17 cellular contexts compared by ENCODE assay signal in genomic region chr16:10850478-10850850, GRCh38. TPM values are rescaled to one million over a fixed set of nuclear protein-coding genes. Genes with fewer than 3 reads are reported as not detected.
A peak's percentile ranks its signal among the peaks of the same experiment; 100 is the strongest.
DNase-seq lines count a peak whose midpoint lies in the region; ATAC-seq, FAIRE-seq and TF ChIP-seq lines count a peak whose summit lies in the region.
"Had no signal": no experiment of that assay in that cellular context is flagged by ENCODE, and none has a peak within 500 bp of the region (broad histone marks: within the 10 kb centered on the region; RNA-seq: fewer than 3 reads in every experiment).

No MANE protein-coding gene starts in this region.

- peaks cover 58% of the 10 kb centered on the region for H3K4me1 ChIP-seq in BLaER1
- H3K4me1 ChIP-seq in BLaER1 treated with 17β-estradiol and CSF1 and Interleukin-3, amounts not matched to agents 10 nM and 100 nM = peaks cover 55 to 74% (median 66%) of the 10 kb centered on the region in 10 experiments
- H3K4me1 ChIP-seq in sigmoid colon = no peaks in the 10 kb centered on the region
- H3K4me1 ChIP-seq: A549 had no signal

- peaks cover 11% of the 10 kb centered on the region for H3K4me1 Mint-ChIP-seq in activated CD8-positive, alpha-beta T cell treated with anti-CD3 and anti-CD28 coated beads for 36 hours (ENCODE audit: low read depth)

- 72 to 78% methylated on average over 4 of the region's 4 CpGs for WGBS in sigmoid colon, 2 donors

- CTCF ChIA-PET in activated CD8-positive, alpha-beta T cell treated with anti-CD3 and anti-CD28 coated beads for 36 hours (lab: Charles Lee) = interaction anchor here (0.8 kb wide), 1 partner anchor 39 kb away, joined by 3 read pairs; no protein-coding TSS in a partner anchor

- no peak for TF ChIP-seq CTCF in bronchial epithelial cell (IDR thresholded peaks at IDR 0.05; ENCODE audit: insufficient read depth, low read length, severe bottlenecking)
- no peak for TF ChIP-seq CTCF in sigmoid colon (IDR thresholded peaks at IDR 0.05)
- no peak for TF ChIP-seq CTCF in activated CD8-positive, alpha-beta T cell treated with anti-CD3 and anti-CD28 coated beads for 36 hours (IDR thresholded peaks at IDR 0.05)

- no peak for DNase-seq in bronchial epithelial cell (ENCODE audit: low read depth)
- peak; percentile 7 for DNase-seq in sigmoid colon
- no peak for DNase-seq in glomerular visceral epithelial cell (ENCODE audit: extremely low spot score)
- no peak for DNase-seq in activated CD8-positive, alpha-beta T cell treated with anti-CD3 and anti-CD28 coated beads for 36 hours
- DNase-seq: CD4-positive, CD25-positive, alpha-beta regulatory T cell; DMS53; GF-D8; HCEC 1CT; HFFc6 had no signal

- no peak overlapping the region for H3K4me3 Mint-ChIP-seq in activated CD8-positive, alpha-beta T cell treated with anti-CD3 and anti-CD28 coated beads for 36 hours
- H3K4me3 Mint-ChIP-seq: CD4-positive, CD25-positive, alpha-beta regulatory T cell; HFFc6 had no signal

- no peaks in the 10 kb centered on the region for H4K20me1 ChIP-seq in BLaER1
- no peaks in the 10 kb centered on the region for H4K20me1 ChIP-seq in BLaER1 treated with 17β-estradiol and CSF1 and Interleukin-3, amounts not matched to agents 10 nM and 100 nM

- H3K36me3 Mint-ChIP-seq in activated CD8-positive, alpha-beta T cell treated with anti-CD3 and anti-CD28 coated beads for 36 hours (ENCODE audit: low read depth) = no peaks in the 10 kb centered on the region
- H3K36me3 Mint-ChIP-seq: CD4-positive, CD25-positive, alpha-beta regulatory T cell had no signal

- H3K27me3 Mint-ChIP-seq in activated CD8-positive, alpha-beta T cell treated with anti-CD3 and anti-CD28 coated beads for 36 hours = peaks cover 10% of the 10 kb centered on the region

- H3K27ac ChIP-seq in BLaER1 = no peak overlapping the region
- H3K27ac ChIP-seq in BLaER1 treated with 17β-estradiol and CSF1 and Interleukin-3, amounts not matched to agents 10 nM and 100 nM = no peak overlapping the region
- H3K27ac ChIP-seq in sigmoid colon = no peak overlapping the region
- H3K27ac ChIP-seq: A549 had no signal

- H3K9me3 ChIP-seq in BLaER1 (peaks cover 12% of the 10 kb centered on the region; the same call in 1 of the 2 replicates), sigmoid colon (no peaks in the 10 kb centered on the region)
- peaks cover 0 to 26% (median 0%) of the 10 kb centered on the region in 11 experiments; a peak in 7 of 22 replicates for H3K9me3 ChIP-seq in BLaER1 treated with 17β-estradiol and CSF1 and Interleukin-3, amounts not matched to agents 10 nM and 100 nM (replicated peaks in 1 of 11)
- H3K9me3 ChIP-seq: A549 had no signal

- no peak overlapping the region for H3K4me3 ChIP-seq in BLaER1
- no peak overlapping the region for H3K4me3 ChIP-seq in BLaER1 treated with 17β-estradiol and CSF1 and Interleukin-3, amounts not matched to agents 10 nM and 100 nM
- no peak overlapping the region for H3K4me3 ChIP-seq in bronchial epithelial cell (ENCODE audit: low read depth, low read length)
- no peak overlapping the region for H3K4me3 ChIP-seq in sigmoid colon
- H3K4me3 ChIP-seq: A549 had no signal

- no peak for TF ChIP-seq EP300 in sigmoid colon (IDR thresholded peaks at IDR 0.05)

- H3K27me3 ChIP-seq in BLaER1 (no peaks in the 10 kb centered on the region), bronchial epithelial cell (ENCODE audit: control insufficient read depth, insufficient read depth, low read length) (no peaks in the 10 kb centered on the region), sigmoid colon (peaks cover 0 to 3% (median 0%) of the 10 kb centered on the region in 3 donors)
- H3K27me3 ChIP-seq in BLaER1 treated with 17β-estradiol and CSF1 and Interleukin-3, amounts not matched to agents 10 nM and 100 nM = no peaks in the 10 kb centered on the region

- no peak for ATAC-seq in activated CD8-positive, alpha-beta T cell treated with anti-CD3 and anti-CD28 coated beads for 36 hours
- ATAC-seq: A549 had no signal

- H3K36me3 ChIP-seq in BLaER1 (no peaks in the 10 kb centered on the region), bronchial epithelial cell (ENCODE audit: control insufficient read depth, insufficient read depth, low read length) (no peaks in the 10 kb centered on the region), sigmoid colon (no peaks in the 10 kb centered on the region)
- no peaks in the 10 kb centered on the region for H3K36me3 ChIP-seq in BLaER1 treated with 17β-estradiol and CSF1 and Interleukin-3, amounts not matched to agents 10 nM and 100 nM

- peak; percentile 68 for FAIRE-seq in bronchial epithelial cell (lab: Jason Lieb, UNC)
- FAIRE-seq: A549, GM19239, HTR-8/SVneo had no signal

- no peaks in the 10 kb centered on the region for H3K9me3 Mint-ChIP-seq in activated CD8-positive, alpha-beta T cell treated with anti-CD3 and anti-CD28 coated beads for 36 hours
- H3K9me3 Mint-ChIP-seq: HFFc6 had no signal

- TF ChIP-seq POLR2A in sigmoid colon (IDR thresholded peaks at IDR 0.05) = no peak

- H3K9ac ChIP-seq in BLaER1 = no peak overlapping the region
- no peak overlapping the region for H3K9ac ChIP-seq in BLaER1 treated with 17β-estradiol and CSF1 and Interleukin-3, amounts not matched to agents 10 nM and 100 nM

- peak overlapping the region; percentile 22 for H3K4me2 ChIP-seq in BLaER1
- peak overlapping the region in 8 of 11 experiments; percentile 34 to 94 (median 52); a peak in 12 of 22 replicates for H3K4me2 ChIP-seq in BLaER1 treated with 17β-estradiol and CSF1 and Interleukin-3, amounts not matched to agents 10 nM and 100 nM
- H3K4me2 ChIP-seq: A549 had no signal

- intact Hi-C loops in sigmoid colon (cut with DNase I) = no loop called here
- intact Hi-C loops in activated CD8-positive, alpha-beta T cell treated with anti-CD3 and anti-CD28 coated beads for 36 hours (cut with micrococcal nuclease) = no loop called here

- POLR2A ChIA-PET in activated CD8-positive, alpha-beta T cell treated with anti-CD3 and anti-CD28 coated beads for 36 hours (lab: Charles Lee) = no interaction called here

- no peak overlapping the region for H3K27ac Mint-ChIP-seq in activated CD8-positive, alpha-beta T cell treated with anti-CD3 and anti-CD28 coated beads for 36 hours
- H3K27ac Mint-ChIP-seq: CD4-positive, CD25-positive, alpha-beta regulatory T cell; HFFc6 had no signal

RNA-seq across cellular contexts. Expression of gene CIITA, which starts 26.5 kb away (rescaled TPM):
- total RNA-seq in bronchial epithelial cell = 0.13 TPM in 1 of 2 replicates, not detected in the other
- 10 to 100 TPM in 2 of 4 donors, 1 to 10 TPM in 2; 4.9 to 13.6 (median 11.5) TPM for total RNA-seq in sigmoid colon
- 10 to 100 TPM in 1 of 3 donors, 1 to 10 TPM in 2; 1.2 to 53.9 (median 2.4) TPM for polyA plus RNA-seq in sigmoid colon
- total RNA-seq in activated CD8-positive, alpha-beta T cell treated with anti-CD3 and anti-CD28 coated beads for 36 hours = 1 to 10 TPM; 4.4 to 5.3 TPM
- polyA plus RNA-seq: BJ had no signal

RNA-seq across cellular contexts. Expression of gene TVP23A, which starts 31.9 kb away (rescaled TPM):
- not detected in 2 replicates for total RNA-seq in bronchial epithelial cell
- total RNA-seq in sigmoid colon = under 1 TPM in 3 of 4 donors, not detected in 1; 0.14 to 0.83 (median 0.71) TPM
- polyA plus RNA-seq in sigmoid colon = under 1 TPM in 2 of 3 donors, not detected in 1; 0.46 to 0.98 TPM
- total RNA-seq in activated CD8-positive, alpha-beta T cell treated with anti-CD3 and anti-CD28 coated beads for 36 hours = not detected
- total RNA-seq: H4, HFFc6 had no signal
- polyA plus RNA-seq: AG04450; BJ; CD4-positive, CD25-positive, alpha-beta regulatory T cell had no signal
